3 cellular contexts compared by ENCODE assay signal in the genomic region with DNA sequence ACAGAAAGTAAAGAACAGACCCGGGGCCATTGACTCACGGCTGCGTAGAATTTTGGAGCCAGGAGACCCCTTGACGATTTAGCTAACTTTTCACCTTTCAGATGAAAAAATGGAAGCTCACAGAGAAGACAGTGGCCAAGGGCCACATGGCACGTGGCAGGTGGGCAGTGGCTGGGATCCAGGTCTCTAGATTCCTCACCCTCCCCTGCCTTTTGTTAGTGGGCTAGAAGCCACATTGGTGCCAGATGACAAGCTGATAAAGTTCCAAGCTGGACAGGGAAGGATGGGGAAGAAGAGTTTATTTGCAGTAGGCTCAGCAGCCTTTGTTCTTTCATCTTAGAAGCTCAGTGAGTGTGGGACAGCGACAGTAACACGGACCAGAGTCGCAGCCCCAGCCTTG.
"Had no signal": no experiment of that assay in that cellular context is flagged by ENCODE, and none has a peak within 500 bp of the region (broad histone marks: within the 10 kb centered on the region; RNA-seq: fewer than 3 reads in every experiment).

No MANE protein-coding gene starts in this region.

- H3K4me3 ChIP-seq: GM12878 had no signal

- ATAC-seq: GM12878 had no signal

- DNase-seq: GDM1, GF-D8 had no signal
